15 cellular contexts compared by ENCODE assay signal in the genomic region with DNA sequence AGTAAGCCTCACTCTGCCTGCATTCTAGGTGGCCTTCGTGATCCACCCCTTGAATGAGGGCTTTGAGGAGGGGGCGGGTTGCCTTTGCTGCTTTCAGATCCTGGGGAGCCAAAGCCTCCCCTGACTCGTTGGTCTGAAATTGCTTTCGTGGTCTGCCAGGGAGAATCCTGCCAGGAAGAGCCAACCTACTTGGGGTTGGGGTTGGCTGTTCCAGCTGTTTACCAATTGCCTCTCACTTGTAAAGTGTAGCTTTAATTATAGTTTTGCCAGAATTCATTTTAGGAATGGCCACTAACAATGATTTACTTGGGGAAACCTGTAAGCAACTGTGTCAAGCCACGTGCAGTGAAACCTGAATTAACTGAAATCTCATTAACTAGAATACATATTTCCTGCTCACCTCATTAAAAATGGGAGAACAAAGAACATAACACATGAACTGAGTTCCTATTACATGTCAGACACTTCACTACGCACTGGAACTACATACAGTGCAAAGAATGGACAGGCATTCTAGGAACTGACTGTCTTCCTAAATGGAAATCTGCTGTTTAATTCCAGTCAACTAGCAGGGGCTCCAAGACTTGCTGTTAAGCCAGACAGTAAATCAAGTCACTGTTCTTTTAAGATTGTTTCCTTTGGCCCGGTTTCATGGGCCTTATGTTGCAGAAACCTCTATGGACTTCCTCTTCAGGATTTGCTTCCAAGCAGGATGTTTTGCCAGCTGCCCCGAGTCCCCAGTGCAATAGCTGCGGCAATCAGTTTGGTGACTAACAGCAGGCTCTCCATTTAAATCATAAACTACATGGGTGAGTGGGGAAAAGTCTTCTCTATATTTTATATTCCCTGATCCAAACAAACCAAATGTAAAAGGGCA. TPM values are rescaled to one million over a fixed set of nuclear protein-coding genes. Genes with fewer than 3 reads are reported as not detected.
DNase-seq lines count a peak whose midpoint lies in the region; ATAC-seq, FAIRE-seq and TF ChIP-seq lines count a peak whose summit lies in the region.
"Had no signal": no experiment of that assay in that cellular context is flagged by ENCODE, and none has a peak within 500 bp of the region (broad histone marks: within the 10 kb centered on the region; RNA-seq: fewer than 3 reads in every experiment).

No MANE protein-coding gene starts in this region.

- FAIRE-seq in GM12878 (lab: Jason Lieb, UNC): no peak

- BruUV-seq in GM12878 (replicated peaks; lab: Mats Ljungman, UMichigan): TSS peak; percentile 78

- TF ChIP-seq CTCF in GM12878 (IDR thresholded peaks at IDR 0.05 in 2 of 3, conservative IDR thresholded peaks at IDR 0.05 in 1 of 3; ENCODE audit: control insufficient read depth in 2 of 3, extremely low read depth in 1 of 3, insufficient read depth in 1 of 3, low read depth in 3 of 3, low read length in 3 of 3) (no peak), left lung (IDR thresholded peaks at IDR 0.05) (no peak)

- H3K4me1 ChIP-seq in BLaER1: peaks cover 68% of the 10 kb centered on the region
- peaks cover 31% of the 10 kb centered on the region for H3K4me1 ChIP-seq in GM12878 (ENCODE audit: control insufficient read depth, insufficient read depth, low read length)
- H3K4me1 ChIP-seq in left lung: peaks cover 0 to 13% of the 10 kb centered on the region in 2 donors

- H3K9ac ChIP-seq in BLaER1 (no peak overlapping the region), GM12878 (ENCODE audit: control insufficient read depth, insufficient read depth, low read length) (no peak overlapping the region)

- POLR2A ChIA-PET in HEK293T (lab: Yijun Ruan, JAX) (no interaction called here), GM12878 (lab: Charles Lee) (interaction anchor here (0.6 to 2.0 kb wide), 4 partner anchors 11 to 224 kb away, joined by 3 to 6 read pairs (median 4); no protein-coding TSS in a partner anchor)

- CTCF ChIA-PET in HEK293T (lab: Yijun Ruan, JAX) (no interaction called here), GM12878 (lab: Yijun Ruan, JAX) (interaction anchor here (0.6 to 7.5 kb wide), 11 partner anchors 13 to 199 kb away, joined by 3 to 163 read pairs (median 5); no protein-coding TSS in a partner anchor)

- H3K4me2 ChIP-seq in BLaER1: peak overlapping the region; percentile 25
- H3K4me2 ChIP-seq in GM12878 (ENCODE audit: control insufficient read depth, insufficient read depth): no peak overlapping the region
- H3K4me2 ChIP-seq: smooth muscle cell had no signal

- TF ChIP-seq POLR2A in GM12878 (IDR thresholded peaks at IDR 0.05; ENCODE audit: low read depth, low read length): no peak

- H2AFZ ChIP-seq in GM12878 (ENCODE audit: control insufficient read depth, low read depth, low read length): no peak overlapping the region

- ATAC-seq in GM12878: no peak
- ATAC-seq in left lung: peak; percentile 42
- no peak for ATAC-seq in stimulated activated effector memory CD8-positive, alpha-beta T cell treated with anti-CD3 and anti-CD28 coated beads, Interleukin-12 subunit alpha, Interleukin-12 subunit beta, amount 100 ng/mL, for 72 hours
- no peak for ATAC-seq in HG02870 (IDR thresholded peaks at IDR 0.05; ENCODE audit: unreplicated experiment)
- no peak for ATAC-seq in GM18861 (IDR thresholded peaks at IDR 0.05; ENCODE audit: unreplicated experiment)
- ATAC-seq: lower lobe of right lung had no signal

- no peak for TF ChIP-seq RAD21 in GM12878 (IDR thresholded peaks at IDR 0.05; ENCODE audit: insufficient read depth, low read depth, low read length)

- no peak for TF ChIP-seq EP300 in GM12878 (IDR thresholded peaks at IDR 0.05; ENCODE audit: borderline replicate concordance in 1 of 2, control insufficient read depth in 1 of 2, low read depth in 2 of 2, low read length in 2 of 2)

- H3K9me3 ChIP-seq in BLaER1 (no peaks in the 10 kb centered on the region), GM12878 (replicated peaks; ENCODE audit: control insufficient read depth, insufficient read depth, low read length) (no peaks in the 10 kb centered on the region), left lung (no peaks in the 10 kb centered on the region)
- H3K9me3 ChIP-seq: lower lobe of right lung had no signal

- intact Hi-C loops in GM12878 (cut with micrococcal nuclease; ENCODE audit: unreplicated experiment): no loop called here
- intact Hi-C loops in left lung (cut with DNase I): no loop called here

- no peaks in the 10 kb centered on the region for H3K9me3 Mint-ChIP-seq in stimulated activated effector memory CD8-positive, alpha-beta T cell treated with anti-CD3 and anti-CD28 coated beads, Interleukin-12 subunit alpha, Interleukin-12 subunit beta, amount 100 ng/mL, for 72 hours
- H3K9me3 Mint-ChIP-seq: activated CD4-positive, alpha-beta memory T cell treated with anti-CD3 and anti-CD28 coated beads, Interleukin-2, amount 10 ng/mL, durations not matched to agents 7 days and 5 days had no signal

- no peaks in the 10 kb centered on the region for H3K27me3 ChIP-seq in BLaER1
- H3K27me3 ChIP-seq in GM12878 (replicated peaks in 1 of 2; ENCODE audit: control insufficient read depth in 2 of 2, insufficient read depth in 2 of 2, low read length in 1 of 2): no peaks in the 10 kb centered on the region
- H3K27me3 ChIP-seq in left lung: no peaks in the 10 kb centered on the region

- SMC1A ChIA-PET in GM12878 (lab: Charles Lee; ENCODE audit: uncharacterized antibody, unreplicated experiment): interaction anchor here (1.1 to 10.6 kb wide), 10 partner anchors 11 to 106 kb away, joined by 3 to 166 read pairs (median 6); partner anchors contain the start of gene SEPTIN6

- in situ Hi-C loops in GM12878 (cut with MboI): loop anchor here (5.0 kb wide), 1 partner anchor 105 kb away; no protein-coding TSS in a partner anchor

- peaks cover 16% of the 10 kb centered on the region for H4K20me1 ChIP-seq in BLaER1
- H4K20me1 ChIP-seq in GM12878 (ENCODE audit: control insufficient read depth, insufficient read depth): no peaks in the 10 kb centered on the region

- H3K4me1 Mint-ChIP-seq in stimulated activated effector memory CD8-positive, alpha-beta T cell treated with anti-CD3 and anti-CD28 coated beads, Interleukin-12 subunit alpha, Interleukin-12 subunit beta, amount 100 ng/mL, for 72 hours: no peaks in the 10 kb centered on the region
- H3K4me1 Mint-ChIP-seq: activated CD4-positive, alpha-beta memory T cell treated with anti-CD3 and anti-CD28 coated beads, Interleukin-2, amount 10 ng/mL, durations not matched to agents 7 days and 5 days had no signal

- RAD21 ChIA-PET in GM12878 (lab: Charles Lee; ENCODE audit: unreplicated experiment): interaction anchor here (0.6 to 7.6 kb wide), 11 partner anchors 11 to 135 kb away, joined by 3 to 99 read pairs (median 5); partner anchors contain the start of gene SOWAHD

- peaks cover 94% of the 10 kb centered on the region for H3K36me3 Mint-ChIP-seq in stimulated activated effector memory CD8-positive, alpha-beta T cell treated with anti-CD3 and anti-CD28 coated beads, Interleukin-12 subunit alpha, Interleukin-12 subunit beta, amount 100 ng/mL, for 72 hours

- no peak overlapping the region for H3K4me3 Mint-ChIP-seq in stimulated activated effector memory CD8-positive, alpha-beta T cell treated with anti-CD3 and anti-CD28 coated beads, Interleukin-12 subunit alpha, Interleukin-12 subunit beta, amount 100 ng/mL, for 72 hours
- H3K4me3 Mint-ChIP-seq: activated CD4-positive, alpha-beta memory T cell treated with anti-CD3 and anti-CD28 coated beads, Interleukin-2, amount 10 ng/mL, durations not matched to agents 7 days and 5 days had no signal

- no peak for DNase-seq in HEK293T (ENCODE audit: extremely low spot score)
- DNase-seq in GM12878 (ENCODE audit: low read depth, low spot score): no peak
- DNase-seq in left lung: no peak
- no peak for DNase-seq in stimulated activated effector memory CD8-positive, alpha-beta T cell treated with anti-CD3 and anti-CD28 coated beads, Interleukin-12 subunit alpha, Interleukin-12 subunit beta, amount 100 ng/mL, for 72 hours (ENCODE audit: low spot score in 2 of 2)
- DNase-seq in stimulated activated CD4-positive, alpha-beta T cell treated with anti-CD3 and anti-CD28 coated beads, Interleukin-12 subunit alpha, Interleukin-12 subunit beta, amount 100 ng/mL, for 4 hours: no peak
- DNase-seq: activated CD4-positive, alpha-beta memory T cell treated with anti-CD3 and anti-CD28 coated beads, Interleukin-2, amount 10 ng/mL, durations not matched to agents 7 days and 5 days; DMS79; erythroblast; lower lobe of right lung; stimulated activated naive CD4-positive, alpha-beta T cell had no signal

- peaks cover 51% of the 10 kb centered on the region for H3K36me3 ChIP-seq in BLaER1
- H3K36me3 ChIP-seq in GM12878 (ENCODE audit: control insufficient read depth in 2 of 2, insufficient read depth in 2 of 2, low read length in 1 of 2): peaks cover 0 to 3% of the 10 kb centered on the region in 2 experiments; a peak in 2 of 4 replicates
- no peaks in the 10 kb centered on the region for H3K36me3 ChIP-seq in left lung
- H3K36me3 ChIP-seq: lower lobe of right lung had no signal

- H3K4me3 ChIP-seq in BLaER1: no peak overlapping the region
- H3K4me3 ChIP-seq in GM12878: no peak overlapping the region
- H3K4me3 ChIP-seq in left lung: no peak overlapping the region
- H3K4me3 ChIP-seq: lower lobe of right lung, SK-N-MC, smooth muscle cell had no signal

- no peak overlapping the region for H3K27ac Mint-ChIP-seq in stimulated activated effector memory CD8-positive, alpha-beta T cell treated with anti-CD3 and anti-CD28 coated beads, Interleukin-12 subunit alpha, Interleukin-12 subunit beta, amount 100 ng/mL, for 72 hours
- H3K27ac Mint-ChIP-seq: activated CD4-positive, alpha-beta memory T cell treated with anti-CD3 and anti-CD28 coated beads, Interleukin-2, amount 10 ng/mL, durations not matched to agents 7 days and 5 days had no signal

- WGBS in GM12878 (ENCODE audit: insufficient coverage, insufficient replicate concordance, low lambda C conversion rate, missing lambda C conversion rate): 70% methylated on average over 9 of the region's 9 CpGs

- no peaks in the 10 kb centered on the region; the same call in 1 of the 2 replicates for H3K79me2 ChIP-seq in GM12878 (ENCODE audit: control insufficient read depth, insufficient read depth, low read length)

- H3K27ac ChIP-seq in BLaER1 (no peak overlapping the region), GM12878 (ENCODE audit: control insufficient read depth, insufficient read depth) (no peak overlapping the region), left lung (peak overlapping the region in 1 of 2 donors; percentile 41)
- H3K27ac ChIP-seq: lower lobe of right lung, SK-N-MC had no signal

RNA-seq across cellular contexts. Expression of gene NKRF, which starts 16.4 kb away (rescaled TPM):
- total RNA-seq in GM12878 (2013; cell fraction: nucleolus; rRNA removed): 32.9 and 35.0 TPM in 2 replicates
- total RNA-seq in GM12878 (2014; rRNA removed) (8.1 and 8.5 TPM in 2 replicates), GM12878 (2014; rRNA removed; fragmentation: Illumina TruSeq; extraction: Trizol) (15.7 and 16.6 TPM in 2 replicates), GM12878 (2021) (20.1 and 21.5 TPM in 2 replicates), left lung (1 to 10 TPM; 7.0 to 8.8 TPM)
- polyA plus RNA-seq in GM12878 (2011; ENCODE audit: low read depth): 8.7 TPM
- polyA plus RNA-seq in GM12878 (2011; rRNA removed) (14.4 and 19.6 TPM in 2 replicates), GM12878 (2014; fragmentation: Illumina TruSeq; extraction: Trizol) (20.3 and 25.3 TPM in 2 replicates), GM12878 (2014; fragmentation: Nextera tagmentation; extraction: Ambion mirVana) (1 to 10 TPM; 6.2 to 9.5 TPM), GM12878 (2014; rRNA removed) (9.9 and 10.7 TPM in 2 replicates), GM12878 (2016; fragmentation: Nextera tagmentation; extraction: Ambion mirVana) (1 to 10 TPM; 8.4 to 9.0 TPM)
- 7.8 and 8.0 TPM in 2 replicates for polyA plus RNA-seq in GM12878 (2011; cell fraction: cytosol; rRNA removed)
- 12.2 and 14.9 TPM in 2 replicates for polyA plus RNA-seq in GM12878 (2011; cell fraction: nucleus; rRNA removed)
- 9.4 and 12.6 TPM in 2 replicates for polyA plus RNA-seq in GM12878 (2012)
- polyA minus RNA-seq in GM12878 (2011; rRNA and poly(A)+ RNA removed): 12.3 and 14.2 TPM in 2 replicates
- polyA minus RNA-seq in GM12878 (2011; cell fraction: cytosol; rRNA and poly(A)+ RNA removed): 8.2 and 9.4 TPM in 2 replicates
- polyA minus RNA-seq in GM12878 (2011; cell fraction: nucleus; rRNA and poly(A)+ RNA removed): 5.9 and 10.3 TPM in 2 replicates

RNA-seq across cellular contexts. Expression of gene UBE2A, which starts 48.2 kb away (rescaled TPM):
- total RNA-seq in GM12878 (2013; cell fraction: nucleolus; rRNA removed): 46.3 and 52.5 TPM in 2 replicates
- total RNA-seq in GM12878 (2014; rRNA removed) (21.9 and 23.4 TPM in 2 replicates), GM12878 (2014; rRNA removed; fragmentation: Illumina TruSeq; extraction: Trizol) (42.8 and 43.5 TPM in 2 replicates), GM12878 (2021) (45.8 and 46.9 TPM in 2 replicates), left lung (10 to 100 TPM; 60.4 to 73.2 TPM)
- 27.8 TPM for polyA plus RNA-seq in GM12878 (2011; ENCODE audit: low read depth)
- polyA plus RNA-seq in GM12878 (2011; rRNA removed) (49.8 and 66.3 TPM in 2 replicates), GM12878 (2014; fragmentation: Illumina TruSeq; extraction: Trizol) (91.1 and 120 TPM in 2 replicates), GM12878 (2014; fragmentation: Nextera tagmentation; extraction: Ambion mirVana) (10 to 100 TPM; 20.8 to 37.1 TPM), GM12878 (2014; rRNA removed) (90.8 and 97.2 TPM in 2 replicates), GM12878 (2016; fragmentation: Nextera tagmentation; extraction: Ambion mirVana) (100 to 1,000 TPM; 115 to 121 TPM)
- 34.9 and 37.1 TPM in 2 replicates for polyA plus RNA-seq in GM12878 (2011; cell fraction: cytosol; rRNA removed)
- polyA plus RNA-seq in GM12878 (2011; cell fraction: nucleus; rRNA removed): 29.6 and 33.9 TPM in 2 replicates
- polyA plus RNA-seq in GM12878 (2012): 35.1 and 42.7 TPM in 2 replicates
- polyA minus RNA-seq in GM12878 (2011; rRNA and poly(A)+ RNA removed): 15.6 and 17.9 TPM in 2 replicates
- 23.9 and 26.9 TPM in 2 replicates for polyA minus RNA-seq in GM12878 (2011; cell fraction: cytosol; rRNA and poly(A)+ RNA removed)
- polyA minus RNA-seq in GM12878 (2011; cell fraction: nucleus; rRNA and poly(A)+ RNA removed): 10.9 and 12.7 TPM in 2 replicates

RNA-seq across cellular contexts. Expression of gene STEEP1, which starts 57.4 kb away (rescaled TPM):
- 17.8 and 22.3 TPM in 2 replicates for total RNA-seq in GM12878 (2013; cell fraction: nucleolus; rRNA removed)
- total RNA-seq in GM12878 (2014; rRNA removed): 39.2 and 46.4 TPM in 2 replicates
- 51.8 and 53.8 TPM in 2 replicates for total RNA-seq in GM12878 (2014; rRNA removed; fragmentation: Illumina TruSeq; extraction: Trizol)
- 24.7 and 24.8 TPM in 2 replicates for total RNA-seq in GM12878 (2021)
- polyA plus RNA-seq in GM12878 (2011; ENCODE audit: low read depth): 13.5 TPM
- 27.2 and 33.6 TPM in 2 replicates for polyA plus RNA-seq in GM12878 (2011; rRNA removed)
- 18.8 and 19.8 TPM in 2 replicates for polyA plus RNA-seq in GM12878 (2011; cell fraction: cytosol; rRNA removed)
- 11.3 and 15.2 TPM in 2 replicates for polyA plus RNA-seq in GM12878 (2011; cell fraction: nucleus; rRNA removed)
- polyA plus RNA-seq in GM12878 (2012): 21.3 and 22.1 TPM in 2 replicates
- 41.1 and 50.1 TPM in 2 replicates for polyA plus RNA-seq in GM12878 (2014; fragmentation: Illumina TruSeq; extraction: Trizol)
- polyA plus RNA-seq in GM12878 (2014; fragmentation: Nextera tagmentation; extraction: Ambion mirVana): 10 to 100 TPM; 15.1 to 17.8 TPM
- 30.1 and 30.8 TPM in 2 replicates for polyA plus RNA-seq in GM12878 (2014; rRNA removed)
- polyA plus RNA-seq in GM12878 (2016; fragmentation: Nextera tagmentation; extraction: Ambion mirVana): 10 to 100 TPM; 18.5 to 21.7 TPM
- polyA minus RNA-seq in GM12878 (2011; rRNA and poly(A)+ RNA removed): 21.9 and 26.7 TPM in 2 replicates
- 10.8 and 12.8 TPM in 2 replicates for polyA minus RNA-seq in GM12878 (2011; cell fraction: cytosol; rRNA and poly(A)+ RNA removed)
- polyA minus RNA-seq in GM12878 (2011; cell fraction: nucleus; rRNA and poly(A)+ RNA removed): 6.0 and 10.4 TPM in 2 replicates
- total RNA-seq in left lung: 10 to 100 TPM; 19.5 to 21.2 TPM
